1 cellular context compared by ENCODE assay signal in genomic region chr19:58278156-58279041, GRCh38.
A peak's percentile ranks its signal among the peaks of the same experiment; 100 is the strongest.
TF ChIP-seq lines count a peak whose summit lies in the region.

Gene ZNF8, plus strand, starts transcription at chr19:58278955. Its CDS starts 127 bp downstream, at chr19:58279082.

TF ChIP-seq in liver, 16 proteins besides CTCF, POLR2A, EP300 and RAD21 (continued from another document):
- TF ChIP-seq GABPA (IDR thresholded peaks at IDR 0.05 in 1 of 2, conservative IDR thresholded peaks at IDR 0.05 in 1 of 2) (peak; percentile 30 to 79), NR2F2 (IDR thresholded peaks at IDR 0.05) (peak; percentile 74)
